In genomic region chr1:167288390-167289062, GRCh38 we compare ENCODE assay signal across 4 cellular contexts.
TF ChIP-seq lines count a peak whose summit lies in the region.

No MANE protein-coding gene starts in this region.

TF ChIP-seq in A549, 52 proteins besides CTCF, POLR2A, EP300 and RAD21 (continued from another document):
- TF ChIP-seq ATOH8 (CRISPR knock-in tag; IDR thresholded peaks at IDR 0.05; ENCODE audit: low read depth) (no peak), ZFP36 (IDR thresholded peaks at IDR 0.05; ENCODE audit: borderline replicate concordance, partially characterized antibody) (no peak), CEBPB (IDR thresholded peaks at IDR 0.05) (no peak), MYC (IDR thresholded peaks at IDR 0.05; ENCODE audit: borderline replicate concordance, low read length) (no peak), RCOR1 (IDR thresholded peaks at IDR 0.05; ENCODE audit: low read depth, low read length) (no peak)

TF ChIP-seq in GM23338, 12 proteins besides CTCF, POLR2A, EP300 and RAD21:
- no peak for TF ChIP-seq REST (IDR thresholded peaks at IDR 0.05; ENCODE audit: unreplicated experiment)
- no peak for TF ChIP-seq ETS1 (IDR thresholded peaks at IDR 0.05)
- TF ChIP-seq NANOG (IDR thresholded peaks at IDR 0.05; ENCODE audit: borderline replicate concordance), result no peak
- TF ChIP-seq EZH2 (IDR thresholded peaks at IDR 0.05; ENCODE audit: low read depth, unreplicated experiment), result no peak
- TF ChIP-seq ZNF331 (CRISPR knock-in tag; IDR thresholded peaks at IDR 0.05; ENCODE audit: low read depth), result no peak
- TF ChIP-seq CREB1 (CRISPR knock-in tag; IDR thresholded peaks at IDR 0.05; ENCODE audit: low read depth), result no peak
- TF ChIP-seq STAT1 (IDR thresholded peaks at IDR 0.05; ENCODE audit: unreplicated experiment), result no peak
- TF ChIP-seq EZH2phosphoT487 (IDR thresholded peaks at IDR 0.05; ENCODE audit: unreplicated experiment), result no peak
- TF ChIP-seq ZNF114 (CRISPR knock-in tag; IDR thresholded peaks at IDR 0.05), result no peak
- no peak for TF ChIP-seq POLR2AphosphoS5 (IDR thresholded peaks at IDR 0.05; ENCODE audit: low read depth)
- TF ChIP-seq JUNB (IDR thresholded peaks at IDR 0.05; ENCODE audit: unreplicated experiment), result no peak

TF ChIP-seq in WTC11, 78 proteins besides CTCF, POLR2A, EP300 and RAD21 (continued from another document):
- TF ChIP-seq AFF4 (CRISPR knock-in tag; IDR thresholded peaks at IDR 0.05; ENCODE audit: borderline replicate concordance), result no peak
- no peak for TF ChIP-seq FOXK1 (CRISPR knock-in tag; IDR thresholded peaks at IDR 0.05)
- no peak for TF ChIP-seq ZNF138 (CRISPR knock-in tag; conservative IDR thresholded peaks at IDR 0.05)
- no peak for TF ChIP-seq STAT6 (CRISPR knock-in tag; conservative IDR thresholded peaks at IDR 0.05; ENCODE audit: low read depth)
- TF ChIP-seq MXD4 (CRISPR knock-in tag; IDR thresholded peaks at IDR 0.05; ENCODE audit: borderline replicate concordance), result no peak
- no peak for TF ChIP-seq SMAD4 (CRISPR knock-in tag; IDR thresholded peaks at IDR 0.05)
- no peak for TF ChIP-seq NR3C1 (CRISPR knock-in tag; conservative IDR thresholded peaks at IDR 0.05; ENCODE audit: low read depth)
- no peak for TF ChIP-seq ZNF281 (CRISPR knock-in tag; IDR thresholded peaks at IDR 0.05)

TF ChIP-seq in HepG2, 621 proteins besides CTCF, POLR2A, EP300 and RAD21 (continued from another document and continues in another):
- TF ChIP-seq ZNF646 (CRISPR knock-in tag; IDR thresholded peaks at IDR 0.05), result no peak
- TF ChIP-seq TCF12 (IDR thresholded peaks at IDR 0.05), result no peak
- TF ChIP-seq TCF12 (CRISPR knock-in tag; IDR thresholded peaks at IDR 0.05), result no peak
- TF ChIP-seq MAZ (IDR thresholded peaks at IDR 0.05; ENCODE audit: borderline replicate concordance, low read depth, low read length), result no peak
- no peak for TF ChIP-seq MAZ (CRISPR knock-in tag; IDR thresholded peaks at IDR 0.05; ENCODE audit: low read depth)
- TF ChIP-seq SMC3 (IDR thresholded peaks at IDR 0.05; ENCODE audit: low read length), result no peak
- TF ChIP-seq SOX13 (IDR thresholded peaks at IDR 0.05), result no peak
- TF ChIP-seq SOX13 (CRISPR knock-in tag; conservative IDR thresholded peaks at IDR 0.05 in 1 of 2, IDR thresholded peaks at IDR 0.05 in 1 of 2), result peak in 1 of 2 experiments; percentile 51; a peak in 1 of 4 replicates
- peak; percentile 44; the same call in 1 of the 2 replicates for TF ChIP-seq HOMEZ (CRISPR knock-in tag; IDR thresholded peaks at IDR 0.05; ENCODE audit: low read depth)
- no peak for TF ChIP-seq BCL3 (CRISPR knock-in tag; IDR thresholded peaks at IDR 0.05)
- no peak for TF ChIP-seq FOXP1 (IDR thresholded peaks at IDR 0.05)
- peak; percentile 20; the same call in 1 of the 2 replicates for TF ChIP-seq FOXP1 (CRISPR knock-in tag; IDR thresholded peaks at IDR 0.05)
- no peak for TF ChIP-seq NCOA2 (CRISPR knock-in tag; IDR thresholded peaks at IDR 0.05)
- TF ChIP-seq PPARG (CRISPR knock-in tag; conservative IDR thresholded peaks at IDR 0.05), result no peak
- no peak for TF ChIP-seq SP5 (CRISPR knock-in tag; IDR thresholded peaks at IDR 0.05; ENCODE audit: borderline replicate concordance, low read depth)
- no peak for TF ChIP-seq ZNF232 (CRISPR knock-in tag; IDR thresholded peaks at IDR 0.05; ENCODE audit: borderline replicate concordance)
- TF ChIP-seq FUBP1 (CRISPR knock-in tag; IDR thresholded peaks at IDR 0.05; ENCODE audit: borderline replicate concordance), result no peak
- TF ChIP-seq KDM4B (CRISPR knock-in tag; IDR thresholded peaks at IDR 0.05), result no peak
- no peak for TF ChIP-seq TSC22D2 (CRISPR knock-in tag; IDR thresholded peaks at IDR 0.05; ENCODE audit: borderline replicate concordance)
- no peak for TF ChIP-seq ZBTB21 (CRISPR knock-in tag; IDR thresholded peaks at IDR 0.05)
- TF ChIP-seq DR1 (CRISPR knock-in tag; IDR thresholded peaks at IDR 0.05), result no peak
- TF ChIP-seq SSRP1 (CRISPR knock-in tag; IDR thresholded peaks at IDR 0.05), result no peak
- TF ChIP-seq SALL2 (CRISPR knock-in tag; IDR thresholded peaks at IDR 0.05), result no peak
- TF ChIP-seq SCMH1 (CRISPR knock-in tag; IDR thresholded peaks at IDR 0.05; ENCODE audit: borderline replicate concordance), result no peak
- TF ChIP-seq POGZ (CRISPR knock-in tag; IDR thresholded peaks at IDR 0.05), result peak; percentile 70
- peak; percentile 46; the same call in 1 of the 2 replicates for TF ChIP-seq HMG20A (CRISPR knock-in tag; IDR thresholded peaks at IDR 0.05; ENCODE audit: borderline replicate concordance)
- no peak for TF ChIP-seq ZNF33A (CRISPR knock-in tag; IDR thresholded peaks at IDR 0.05; ENCODE audit: borderline replicate concordance)
- no peak for TF ChIP-seq KAT2B (IDR thresholded peaks at IDR 0.05; ENCODE audit: borderline replicate concordance, low read depth, low read length)
- no peak for TF ChIP-seq MLX (CRISPR knock-in tag; IDR thresholded peaks at IDR 0.05)
- TF ChIP-seq IKZF1 (IDR thresholded peaks at IDR 0.05), result no peak
- TF ChIP-seq ZNF414 (CRISPR knock-in tag; IDR thresholded peaks at IDR 0.05), result no peak
- no peak for TF ChIP-seq HDAC1 (CRISPR knock-in tag; IDR thresholded peaks at IDR 0.05)
- peak; percentile 27 for TF ChIP-seq TEAD3 (CRISPR knock-in tag; optimal IDR thresholded peaks at IDR 0.05; ENCODE audit: borderline replicate concordance)
- no peak for TF ChIP-seq AKAP8 (CRISPR knock-in tag; IDR thresholded peaks at IDR 0.05)
- peak; percentile 79 for TF ChIP-seq HNF1A (IDR thresholded peaks at IDR 0.05; ENCODE audit: low read depth)
- peak; percentile 88 for TF ChIP-seq HNF1A (CRISPR knock-in tag; IDR thresholded peaks at IDR 0.05; ENCODE audit: borderline replicate concordance)
- TF ChIP-seq ZMYM2 (CRISPR knock-in tag; IDR thresholded peaks at IDR 0.05), result 0 out of 2 replicates have a peak, but pooled peaks have one; percentile 28
